In genomic region chr6:49776444-49776843, GRCh38 we compare ENCODE assay signal across 26 cellular contexts. TPM values are rescaled to one million over a fixed set of nuclear protein-coding genes. Genes with fewer than 3 reads are reported as not detected.
"Had no signal": no experiment of that assay in that cellular context is flagged by ENCODE, and none has a peak within 500 bp of the region (broad histone marks: within the 10 kb centered on the region; RNA-seq: fewer than 3 reads in every experiment).

No MANE protein-coding gene starts in this region.

- H3K4me3 ChIP-seq: MG63, PC-9, Peyer's patch, SJCRH30 had no signal

- H3K4me2 ChIP-seq: PC-9 had no signal

- H3K9me3 ChIP-seq: MG63, Peyer's patch, SJCRH30 had no signal

- H3K36me3 ChIP-seq: MG63, Peyer's patch, SJCRH30 had no signal

- H3K27ac ChIP-seq: PC-9, Peyer's patch, SJCRH30 had no signal

- DNase-seq: Karpas-422; KG1; MG63; NCI-H1092; NCI-H1105 treated with DMSO at 0.1 percent for 48 hours; NCI-H1417 treated with DMSO at 0.1 percent for 48 hours; NCI-H146; NCI-H1694 treated with DMSO at 0.1 percent for 48 hours; NCI-H1930; NCI-H2081; NCI-H2107; NCI-H2227 treated with DMSO at 0.1 percent for 48 hours; NCI-H524; NCI-H69; NCI-H774; NK-92 treated with Interleukin-12 subunit alpha and Interleukin-12 subunit beta, amount 100 ng/mL, for 24 hours; PC-9; Peyer's patch; SHP77 treated with DMSO at 0.1 percent for 48 hours; SJCRH30 had no signal

- H2AFZ ChIP-seq: PC-9 had no signal

- H3K27me3 ChIP-seq: MG63, Peyer's patch, SJCRH30 had no signal

- H3K4me1 ChIP-seq: Peyer's patch, SJCRH30 had no signal

- ATAC-seq: Right ventricle myocardium inferior, SK-N-SH treated with all-trans-retinoic acid at 6 μM for 48 hours had no signal

RNA-seq across cellular contexts. Expression of gene PGK2, which starts 10.6 kb away (rescaled TPM):
- total RNA-seq: HT-29, NCI-H460, OCI-LY7, PC-9, Peyer's patch, Right ventricle myocardium inferior, RPMI7951, SJCRH30 had no signal

RNA-seq across cellular contexts. Expression of gene CRISP3, which starts 32.3 kb away (rescaled TPM):
- total RNA-seq: HT-29, NCI-H460, OCI-LY7, Peyer's patch, Right ventricle myocardium inferior, RPMI7951, SJCRH30 had no signal
